In the genomic region with DNA sequence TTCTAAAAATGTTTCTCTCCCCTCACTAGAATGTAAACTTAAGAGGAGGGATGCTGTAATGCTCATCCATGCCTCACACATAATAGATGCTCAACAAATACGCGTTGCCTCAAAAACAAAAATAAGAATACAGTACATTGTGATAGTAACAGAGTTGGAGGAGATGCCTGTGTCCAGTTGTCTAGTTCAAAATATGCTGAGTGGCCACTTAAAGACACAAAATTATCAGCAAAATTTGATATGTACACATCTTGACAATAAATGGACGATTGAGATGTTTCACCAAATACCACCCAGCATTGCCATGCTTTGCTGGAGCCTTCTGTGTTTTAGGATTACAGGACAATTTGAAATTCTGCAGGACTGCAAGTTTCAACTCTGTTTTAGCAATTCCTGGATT, we compare ENCODE assay signal across 33 cellular contexts.
"Had no signal": no experiment of that assay in that cellular context is flagged by ENCODE, and none has a peak within 500 bp of the region (broad histone marks: within the 10 kb centered on the region; RNA-seq: fewer than 3 reads in every experiment).

No MANE protein-coding gene starts in this region.

- H3K4me1 ChIP-seq: adrenal gland, body of pancreas, breast epithelium had no signal

- FAIRE-seq: astrocyte, TTC549 had no signal

- H3K27me3 ChIP-seq: brain microvascular endothelial cell, breast epithelium had no signal

- ATAC-seq: activated CD8-positive, alpha-beta T cell treated with anti-CD3 and anti-CD28 coated beads for 36 hours; activated naive CD4-positive, alpha-beta T cell treated with anti-CD3 and anti-CD28 coated beads, Interleukin-2, amount 50 U/mL, for 72 hours; activated T-cell treated with anti-CD3 and anti-CD28 coated beads, Interleukin-2, amount 50 U/mL, for 4 hours; activated T-cell treated with anti-CD3 and anti-CD28 coated beads, Interleukin-2, amount 50 U/mL, for 72 hours; activated T-helper 17 cell treated with anti-CD3 and anti-CD28 coated beads, Interleukin-2, amount 50 U/mL, for 72 hours; body of pancreas had no signal

- H3K36me3 ChIP-seq: adrenal gland, brain microvascular endothelial cell, breast epithelium had no signal

- DNase-seq: activated B cell treated with CpG ODN at 0.5 μM for 24 hours; activated CD4-positive, alpha-beta memory T cell treated with anti-CD3 and anti-CD28 coated beads for 36 hours; activated CD4-positive, alpha-beta T cell treated with anti-CD3 and anti-CD28 coated beads for 4 hours; activated CD4-positive, alpha-beta T cell treated with anti-CD3 and anti-CD28 coated beads, Interleukin-2, amount 10 ng/mL, durations not matched to agents 24 days and 14 days; activated CD4-positive, alpha-beta T cell treated with anti-CD3 and anti-CD28 coated beads, Interleukin-2, amount 50 U/mL, for 1 hour; activated CD4-positive, alpha-beta T cell treated with anti-CD3 and anti-CD28 coated beads, Interleukin-2, amount 50 U/mL, for 4 hours; activated CD4-positive, CD25-positive, alpha-beta regulatory T cell treated with anti-CD3 and anti-CD28 coated beads, Interleukin-2, amount 50 U/mL, for 72 hours; activated CD8-positive, alpha-beta memory T cell treated with anti-CD3 and anti-CD28 coated beads, Interleukin-2, amount 50 U/mL, for 4 hours; activated CD8-positive, alpha-beta T cell treated with anti-CD3 and anti-CD28 coated beads for 36 hours; activated effector memory CD4-positive, alpha-beta T cell treated with anti-CD3 and anti-CD28 coated beads, Interleukin-2, amount 50 U/mL, for 16 hours; activated gamma-delta T cell treated with Interleukin-2 at 50 U/mL for 16 hours; activated naive CD4-positive, alpha-beta T cell; activated naive CD4-positive, alpha-beta T cell treated with anti-CD3 and anti-CD28 coated beads for 36 hours; activated naive CD4-positive, alpha-beta T cell treated with anti-CD3 and anti-CD28 coated beads, Interleukin-2, amount 50 U/mL, for 16 hours; activated naive CD8-positive, alpha-beta T cell treated with anti-CD3 and anti-CD28 coated beads for 36 hours; activated T-cell treated with anti-CD3 and anti-CD28 coated beads for 4 hours; activated T-cell treated with anti-CD3 and anti-CD28 coated beads, Interleukin-2, amount 50 U/mL, for 1 hour; activated T-cell treated with anti-CD3 and anti-CD28 coated beads, Interleukin-2, amount 50 U/mL, for 4 hours; activated T-cell treated with anti-CD3 and anti-CD28 coated beads, Interleukin-2, amount 50 U/mL, for 72 hours; adrenal gland; amniotic stem cell; aorta; body of pancreas; brain microvascular endothelial cell; central memory CD4-positive, alpha-beta T cell; T-helper 2 cell; T-helper 9 cell had no signal

- H3K9me3 ChIP-seq: adrenal gland, body of pancreas, breast epithelium had no signal

- H3K4me3 ChIP-seq: adrenal gland, body of pancreas, breast epithelium had no signal

- H3K27ac ChIP-seq: adrenal gland, body of pancreas, brain microvascular endothelial cell, breast epithelium, VCaP had no signal
